8 cellular contexts compared by ENCODE assay signal in genomic region chr13:112688560-112689497, GRCh38. TPM values are rescaled to one million over a fixed set of nuclear protein-coding genes. Genes with fewer than 3 reads are reported as not detected.
DNase-seq lines count a peak whose midpoint lies in the region; ATAC-seq and TF ChIP-seq lines count a peak whose summit lies in the region.

No MANE protein-coding gene starts in this region.

- H3K9me3 Mint-ChIP-seq in activated CD8-positive, alpha-beta T cell treated with anti-CD3 and anti-CD28 coated beads, Interleukin-2, amount 10 ng/mL, durations not matched to agents 7 days and 5 days (ENCODE audit: insufficient read depth) = no peaks in the 10 kb centered on the region
- H3K9me3 Mint-ChIP-seq in neural progenitor cell = peaks cover 2% of the 10 kb centered on the region

- POLR2A ChIA-PET in activated CD8-positive, alpha-beta T cell treated with anti-CD3 and anti-CD28 coated beads, Interleukin-2, amount 10 ng/mL, durations not matched to agents 7 days and 5 days (lab: Charles Lee) = no interaction called here

- H3K9me3 ChIP-seq in neural progenitor cell (ENCODE audit: low read depth) = no peaks in the 10 kb centered on the region
- H3K9me3 ChIP-seq in tibial artery = no peaks in the 10 kb centered on the region

- peak; percentile 11 for DNase-seq in EL
- peak; percentile 7 for DNase-seq in LHCN-M2 (ENCODE audit: low read depth)
- peak; percentile 55 for DNase-seq in activated CD8-positive, alpha-beta T cell treated with anti-CD3 and anti-CD28 coated beads, Interleukin-2, amount 10 ng/mL, durations not matched to agents 7 days and 5 days
- no peak for DNase-seq in epithelial cell of proximal tubule (ENCODE audit: low read depth)
- peak; percentile 58 for DNase-seq in neural progenitor cell (ENCODE audit: low spot score)
- peak; percentile 62 to 66 for DNase-seq in tibial artery
- no peak for DNase-seq in NCI-H82 treated with DMSO at 0.1 percent for 48 hours (lab: John Stamatoyannopoulos, UW; ENCODE audit: unreplicated experiment)

- H2AFZ ChIP-seq in neural progenitor cell (replicated peaks) = peak overlapping the region; percentile 38

- peak; percentile 25 for ATAC-seq in activated CD8-positive, alpha-beta T cell treated with anti-CD3 and anti-CD28 coated beads, Interleukin-2, amount 10 ng/mL, durations not matched to agents 7 days and 5 days
- no peak for ATAC-seq in GM21360 (IDR thresholded peaks at IDR 0.05; ENCODE audit: unreplicated experiment)

- H3K4me2 ChIP-seq in neural progenitor cell = peak overlapping the region; percentile 80

- H3K36me3 ChIP-seq in neural progenitor cell (no peaks in the 10 kb centered on the region), tibial artery (no peaks in the 10 kb centered on the region)

- intact Hi-C loops in tibial artery (cut with DNase I; ENCODE audit: low total_unique reads) = loop anchor here (5.0 kb wide), 1 partner anchor 97 kb away; no protein-coding TSS in a partner anchor

- peak overlapping the region; percentile 91 for H3K4me3 ChIP-seq in epithelial cell of proximal tubule (ENCODE audit: low read depth, low read length)
- peak overlapping the region; percentile 98 for H3K4me3 ChIP-seq in neural progenitor cell
- peak overlapping the region; percentile 72 to 84 for H3K4me3 ChIP-seq in tibial artery

- H3K9ac ChIP-seq in neural progenitor cell = no peak overlapping the region

- peak overlapping the region; percentile 72 for H3K27ac Mint-ChIP-seq in activated CD8-positive, alpha-beta T cell treated with anti-CD3 and anti-CD28 coated beads, Interleukin-2, amount 10 ng/mL, durations not matched to agents 7 days and 5 days
- H3K27ac Mint-ChIP-seq in neural progenitor cell = peak overlapping the region; percentile 39

- CTCF ChIA-PET in activated CD8-positive, alpha-beta T cell treated with anti-CD3 and anti-CD28 coated beads, Interleukin-2, amount 10 ng/mL, durations not matched to agents 7 days and 5 days (lab: Charles Lee) = interaction anchor here (1.6 to 3.0 kb wide), 2 partner anchors 14 to 49 kb away, joined by 5 to 15 read pairs; no protein-coding TSS in a partner anchor

- peaks cover 34% of the 10 kb centered on the region for H3K79me2 ChIP-seq in neural progenitor cell (ENCODE audit: low read depth)

- no peaks in the 10 kb centered on the region for H3K27me3 Mint-ChIP-seq in activated CD8-positive, alpha-beta T cell treated with anti-CD3 and anti-CD28 coated beads, Interleukin-2, amount 10 ng/mL, durations not matched to agents 7 days and 5 days (ENCODE audit: low read depth)
- H3K27me3 Mint-ChIP-seq in neural progenitor cell (ENCODE audit: insufficient read depth, low read depth) = peaks cover 14% of the 10 kb centered on the region

- TF ChIP-seq CTCF in epithelial cell of proximal tubule (conservative IDR thresholded peaks at IDR 0.05; ENCODE audit: low read depth, low read length) = no peak
- TF ChIP-seq CTCF in neural progenitor cell (IDR thresholded peaks at IDR 0.05) = no peak
- TF ChIP-seq CTCF in tibial artery (IDR thresholded peaks at IDR 0.05) = no peak

- H4K20me1 ChIP-seq in neural progenitor cell (ENCODE audit: low read depth) = peaks cover 29% of the 10 kb centered on the region

- H3K36me3 Mint-ChIP-seq in activated CD8-positive, alpha-beta T cell treated with anti-CD3 and anti-CD28 coated beads, Interleukin-2, amount 10 ng/mL, durations not matched to agents 7 days and 5 days (ENCODE audit: low read depth) = no peaks in the 10 kb centered on the region
- no peaks in the 10 kb centered on the region for H3K36me3 Mint-ChIP-seq in neural progenitor cell

- no peak overlapping the region for H3K27ac ChIP-seq in neural progenitor cell
- H3K27ac ChIP-seq in tibial artery = peak overlapping the region; percentile 85

- H3K4me1 Mint-ChIP-seq in activated CD8-positive, alpha-beta T cell treated with anti-CD3 and anti-CD28 coated beads, Interleukin-2, amount 10 ng/mL, durations not matched to agents 7 days and 5 days (ENCODE audit: low read depth) = peaks cover 42% of the 10 kb centered on the region
- H3K4me1 Mint-ChIP-seq in neural progenitor cell = peaks cover 36% of the 10 kb centered on the region

- peaks cover 38% of the 10 kb centered on the region for H3F3A ChIP-seq in neural progenitor cell (ENCODE audit: low read depth)

- peaks cover 25% of the 10 kb centered on the region for H3K4me1 ChIP-seq in neural progenitor cell
- H3K4me1 ChIP-seq in tibial artery = peaks cover 0 to 20% (median 10%) of the 10 kb centered on the region in 4 donors

- H3K27me3 ChIP-seq in neural progenitor cell (peaks cover 6% of the 10 kb centered on the region), tibial artery (no peaks in the 10 kb centered on the region)

- H3K4me3 Mint-ChIP-seq in activated CD8-positive, alpha-beta T cell treated with anti-CD3 and anti-CD28 coated beads, Interleukin-2, amount 10 ng/mL, durations not matched to agents 7 days and 5 days = peak overlapping the region; percentile 86
- H3K4me3 Mint-ChIP-seq in neural progenitor cell = peak overlapping the region; percentile 82

RNA-seq across cellular contexts. Expression of gene ATP11A, which starts 1.0 kb away (rescaled TPM):
- total RNA-seq in LHCN-M2 (2014; rRNA removed) = 6.0 and 6.7 TPM in 2 replicates
- 4.1 TPM for polyA plus RNA-seq in LHCN-M2 (2012)
- 10 to 100 TPM; 35.6 to 38.3 TPM for total RNA-seq in activated CD8-positive, alpha-beta T cell treated with anti-CD3 and anti-CD28 coated beads, Interleukin-2, amount 10 ng/mL, durations not matched to agents 7 days and 5 days
- 19.4 and 27.2 TPM in 2 replicates for total RNA-seq in epithelial cell of proximal tubule
- total RNA-seq in neural progenitor cell (ENCODE audit: low replicate concordance) = 12.6 and 17.6 TPM in 2 replicates

Comparison
In these comparisons a context has a peak if more than half of its experiments do, and no peak if none do; other contexts are left out.
1. DNase-seq: peak in EL (single experiment), LHCN-M2 (single experiment), activated CD8-positive, alpha-beta T cell treated with anti-CD3 and anti-CD28 coated beads, Interleukin-2, amount 10 ng/mL, durations not matched to agents 7 days and 5 days (single experiment), neural progenitor cell (single experiment) and tibial artery (2 of 2); none in epithelial cell of proximal tubule (single experiment) and NCI-H82 treated with DMSO at 0.1 percent for 48 hours (single experiment).
2. Peak in every context shown above with its lines, with median percentiles within 50 percentile points of each other: H3K4me3 ChIP-seq.